In the genomic region with DNA sequence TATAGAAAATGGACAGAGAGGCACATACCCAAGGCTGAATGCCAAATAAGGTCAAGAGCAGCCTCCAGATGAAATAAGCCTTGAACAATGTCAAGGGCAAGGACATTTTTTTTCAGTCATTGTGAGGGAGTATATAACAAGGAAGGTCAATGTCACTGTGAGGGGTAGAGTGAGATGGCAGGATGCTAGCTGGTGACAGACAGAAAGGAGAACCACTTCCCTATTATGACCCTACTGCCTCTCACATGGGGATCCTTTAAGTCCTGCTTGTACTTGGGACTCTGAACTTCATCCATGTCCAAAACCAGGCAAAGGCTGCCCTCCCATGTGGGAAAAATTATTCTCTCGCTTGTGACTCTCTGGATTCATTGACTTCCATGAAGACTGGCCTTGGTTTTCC, we compare ENCODE assay signal across 15 cellular contexts.
A peak's percentile ranks its signal among the peaks of the same experiment; 100 is the strongest.
DNase-seq lines count a peak whose midpoint lies in the region; ATAC-seq, FAIRE-seq and TF ChIP-seq lines count a peak whose summit lies in the region.
"Had no signal": no experiment of that assay in that cellular context is flagged by ENCODE, and none has a peak within 500 bp of the region (broad histone marks: within the 10 kb centered on the region; RNA-seq: fewer than 3 reads in every experiment).

No MANE protein-coding gene starts in this region.

- no peaks in the 10 kb centered on the region for H4K20me1 ChIP-seq in K562 (replicated peaks; ENCODE audit: control insufficient read depth, insufficient read depth, low read length)

- H3K4me3 ChIP-seq in NB4 (ENCODE audit: low read depth, low read length) (no peak overlapping the region), K562 (no peak overlapping the region)
- no peak overlapping the region for H3K4me3 ChIP-seq in CD8-positive, alpha-beta memory T cell (ENCODE audit: low read length)
- H3K4me3 ChIP-seq: PC-9 had no signal

- H3K9me3 ChIP-seq in K562 (replicated peaks; ENCODE audit: control insufficient read depth, insufficient read depth, low read depth, low read length), result no peaks in the 10 kb centered on the region
- no peaks in the 10 kb centered on the region for H3K9me3 ChIP-seq in CD8-positive, alpha-beta memory T cell (ENCODE audit: low read length)
- H3K9me3 ChIP-seq: SK-N-SH had no signal

- 5% methylated on average over 1 of the region's 1 CpG for WGBS in K562 (ENCODE audit: insufficient coverage, low coverage, missing lambda C conversion rate)

- H3K27me3 ChIP-seq in K562 (ENCODE audit: control insufficient read depth in 2 of 2, insufficient read depth in 2 of 2, low read length in 2 of 2), result no peaks in the 10 kb centered on the region; a peak in 1 of 5 replicates
- no peaks in the 10 kb centered on the region for H3K27me3 ChIP-seq in CD8-positive, alpha-beta memory T cell (ENCODE audit: insufficient read depth, low read length, poor library complexity, severe bottlenecking)

- TF ChIP-seq EP300 in K562 (IDR thresholded peaks at IDR 0.05; ENCODE audit: low read length), result no peak

- H2AFZ ChIP-seq in K562 (ENCODE audit: low read depth, low read length), result no peak overlapping the region

- TF ChIP-seq RAD21 in K562 (CRISPR knock-in tag; conservative IDR thresholded peaks at IDR 0.05 in 1 of 2, IDR thresholded peaks at IDR 0.05 in 1 of 2), result no peak

- FAIRE-seq in K562 (lab: Jason Lieb, UNC), result no peak

- in situ Hi-C loops in K562 (cut with MboI), result no loop called here

- no peak overlapping the region for H3K4me2 ChIP-seq in K562 (ENCODE audit: insufficient read depth, low read length)
- H3K4me2 ChIP-seq: PC-9, SK-N-SH had no signal

- CTCF ChIA-PET in K562 (lab: Yijun Ruan, JAX; ENCODE audit: low intra/inter-chr PET ratio), result no interaction called here
- CTCF ChIA-PET in CD8-positive, alpha-beta memory T cell (lab: Charles Lee), result no interaction called here

- H3K4me1 ChIP-seq in K562 (replicated peaks in 1 of 2; ENCODE audit: control insufficient read depth in 2 of 2, insufficient read depth in 2 of 2, low read length in 2 of 2), result no peaks in the 10 kb centered on the region
- H3K4me1 ChIP-seq in CD8-positive, alpha-beta memory T cell (ENCODE audit: insufficient read depth, low read length), result no peaks in the 10 kb centered on the region

- no peaks in the 10 kb centered on the region for H3K4me1 Mint-ChIP-seq in CD8-positive, alpha-beta memory T cell
- H3K4me1 Mint-ChIP-seq: T-helper 17 cell had no signal

- no peaks in the 10 kb centered on the region for H3K79me2 ChIP-seq in K562 (ENCODE audit: control insufficient read depth, insufficient read depth, low read length)

- peak; percentile 10 for DNase-seq in NB4 (ENCODE audit: low read depth)
- no peak for DNase-seq in K562 (ENCODE audit: extremely low read depth in 1 of 4, low spot score in 3 of 4)
- no peak for DNase-seq in HuH-7 (ENCODE audit: low spot score)
- no peak for DNase-seq in CD8-positive, alpha-beta memory T cell
- DNase-seq: NCI-H1048; NCI-H345; NCI-H69; NK-92 treated with Interleukin-12 subunit alpha and Interleukin-12 subunit beta, amount 100 ng/mL, for 24 hours; PC-9; SK-N-SH; T-helper 17 cell had no signal

- no peak overlapping the region for H3K27ac ChIP-seq in K562 (ENCODE audit: extremely low read depth, low read depth, low read length)
- no peak overlapping the region for H3K27ac ChIP-seq in CD8-positive, alpha-beta memory T cell (ENCODE audit: low read depth, low read length)
- H3K27ac ChIP-seq: HL-60, PC-9 had no signal

- ATAC-seq in GM18868 (IDR thresholded peaks at IDR 0.05; ENCODE audit: unreplicated experiment), result peak; percentile 67
- peak; percentile 60 for ATAC-seq in HG03103 (IDR thresholded peaks at IDR 0.05; ENCODE audit: low read depth, unreplicated experiment)
- no peak; the same call in 2 of the 3 replicates for ATAC-seq in K562
- no peak for ATAC-seq in HG03039 (IDR thresholded peaks at IDR 0.05; ENCODE audit: unreplicated experiment)
- ATAC-seq: T-helper 17 cell had no signal

- no peaks in the 10 kb centered on the region for H3K36me3 ChIP-seq in K562 (ENCODE audit: control insufficient read depth, insufficient read depth, low read length)
- no peaks in the 10 kb centered on the region for H3K36me3 ChIP-seq in CD8-positive, alpha-beta memory T cell (ENCODE audit: insufficient read depth, low read length)

- no peaks in the 10 kb centered on the region for H3K9me1 ChIP-seq in K562 (ENCODE audit: control insufficient read depth, insufficient read depth, low read length)

- peaks cover 2 to 16% (median 5%) of the 10 kb centered on the region in 5 donors for H3K9me3 Mint-ChIP-seq in CD8-positive, alpha-beta memory T cell

- TF ChIP-seq CTCF in NB4 (IDR thresholded peaks at IDR 0.05; ENCODE audit: low read depth, low read length) (no peak), K562 (IDR thresholded peaks at IDR 0.05 in 2 of 3, conservative IDR thresholded peaks at IDR 0.05 in 1 of 3; ENCODE audit: insufficient read depth in 2 of 3, low read depth in 1 of 3, low read length in 3 of 3) (no peak)

- POLR2A ChIA-PET in K562 (lab: Yijun Ruan, JAX), result interaction anchor here (1.2 kb wide), 1 partner anchor 13 kb away, joined by 3 read pairs; no protein-coding TSS in a partner anchor
- POLR2A ChIA-PET in CD8-positive, alpha-beta memory T cell (lab: Charles Lee), result no interaction called here

- no peak overlapping the region for H3K4me3 Mint-ChIP-seq in CD8-positive, alpha-beta memory T cell
- H3K4me3 Mint-ChIP-seq: T-helper 17 cell had no signal

- peaks cover 4 to 20% of the 10 kb centered on the region in 2 donors for H3K27me3 Mint-ChIP-seq in CD8-positive, alpha-beta memory T cell

- H3K36me3 Mint-ChIP-seq in CD8-positive, alpha-beta memory T cell, result no peaks in the 10 kb centered on the region

- H3K27ac Mint-ChIP-seq in CD8-positive, alpha-beta memory T cell, result no peak overlapping the region
- H3K27ac Mint-ChIP-seq: T-helper 17 cell had no signal

- no peak overlapping the region for H3K9ac ChIP-seq in K562 (ENCODE audit: insufficient read depth in 1 of 2, low read depth in 2 of 2, low read length in 2 of 2)
- H3K9ac ChIP-seq: SK-N-SH had no signal

- no peak for TF ChIP-seq POLR2A in NB4 (IDR thresholded peaks at IDR 0.05; ENCODE audit: extremely low read depth, insufficient read length)
- TF ChIP-seq POLR2A in K562 (conservative IDR thresholded peaks at IDR 0.05), result no peak

- no TSS peak for BruUV-seq in K562 (replicated peaks; lab: Mats Ljungman, UMichigan)

- intact Hi-C loops in K562 (cut with micrococcal nuclease), result no loop called here

TF ChIP-seq in K562, 482 proteins besides CTCF, POLR2A, EP300 and RAD21:
- TF ChIP-seq ESRRA (IDR thresholded peaks at IDR 0.05; ENCODE audit: borderline replicate concordance, low read depth) (no peak), SPI1 (IDR thresholded peaks at IDR 0.05; ENCODE audit: borderline replicate concordance, low read depth, low read length) (peak; percentile 63; the same call in 1 of the 2 replicates), JUN (IDR thresholded peaks at IDR 0.05; ENCODE audit: borderline replicate concordance, low read depth, low read length) (no peak), JUN (CRISPR knock-in tag; IDR thresholded peaks at IDR 0.05; ENCODE audit: borderline replicate concordance) (no peak), ZNF121 (CRISPR knock-in tag; conservative IDR thresholded peaks at IDR 0.05) (no peak)

Comparison
In these comparisons a context has a peak if more than half of its experiments do, and no peak if none do; other contexts are left out.
1. ATAC-seq: peak in GM18868 (single experiment) and HG03103 (single experiment); none in K562 (single experiment) and HG03039 (single experiment).